2 cellular contexts compared by ENCODE assay signal in the genomic region with DNA sequence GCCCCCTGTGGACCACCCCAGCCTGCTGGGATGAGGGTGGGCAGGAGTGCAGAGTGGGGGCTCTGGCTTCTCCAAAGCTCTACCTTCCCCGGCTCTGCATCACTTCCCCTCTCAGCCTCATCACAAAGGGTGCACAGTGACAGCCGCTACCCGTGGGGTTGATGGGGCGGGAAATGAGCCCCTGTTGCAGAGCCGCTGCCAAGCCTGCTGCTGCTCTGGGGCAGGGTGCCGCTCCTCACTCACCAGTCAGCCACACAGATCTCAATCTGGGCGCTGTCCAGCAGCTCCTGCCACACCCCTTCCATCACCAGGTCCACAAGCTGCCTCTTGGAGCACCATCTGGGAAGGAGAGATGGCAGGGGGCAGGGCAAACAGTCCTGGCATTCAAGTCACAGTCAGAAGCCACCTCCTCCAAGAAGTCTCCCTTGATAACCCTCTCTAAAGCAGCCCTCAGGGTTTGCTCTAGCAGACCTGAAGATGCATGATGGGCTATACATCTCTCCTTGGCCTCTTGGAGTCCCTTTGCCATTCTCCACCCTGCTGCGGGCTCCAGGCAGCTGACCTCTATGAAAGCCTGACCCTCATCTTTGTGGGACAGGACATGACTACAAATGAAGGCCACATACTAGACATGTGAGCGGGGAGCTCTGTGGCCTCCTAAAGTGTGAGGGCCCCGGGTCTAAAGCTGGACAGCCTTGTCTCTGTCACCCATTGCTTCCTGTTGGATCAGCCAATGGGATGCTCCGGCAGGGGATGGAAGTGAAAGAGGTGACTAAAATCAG.
TF ChIP-seq lines count a peak whose summit lies in the region.

No MANE protein-coding gene starts in this region.

TF ChIP-seq in A549, 52 proteins besides CTCF, POLR2A, EP300 and RAD21:
- peak; percentile 94 for TF ChIP-seq ZFP36 (IDR thresholded peaks at IDR 0.05; ENCODE audit: borderline replicate concordance, partially characterized antibody)
- TF ChIP-seq RCOR1 (IDR thresholded peaks at IDR 0.05; ENCODE audit: low read depth, low read length), result no peak
- TF ChIP-seq, protein P1, sequence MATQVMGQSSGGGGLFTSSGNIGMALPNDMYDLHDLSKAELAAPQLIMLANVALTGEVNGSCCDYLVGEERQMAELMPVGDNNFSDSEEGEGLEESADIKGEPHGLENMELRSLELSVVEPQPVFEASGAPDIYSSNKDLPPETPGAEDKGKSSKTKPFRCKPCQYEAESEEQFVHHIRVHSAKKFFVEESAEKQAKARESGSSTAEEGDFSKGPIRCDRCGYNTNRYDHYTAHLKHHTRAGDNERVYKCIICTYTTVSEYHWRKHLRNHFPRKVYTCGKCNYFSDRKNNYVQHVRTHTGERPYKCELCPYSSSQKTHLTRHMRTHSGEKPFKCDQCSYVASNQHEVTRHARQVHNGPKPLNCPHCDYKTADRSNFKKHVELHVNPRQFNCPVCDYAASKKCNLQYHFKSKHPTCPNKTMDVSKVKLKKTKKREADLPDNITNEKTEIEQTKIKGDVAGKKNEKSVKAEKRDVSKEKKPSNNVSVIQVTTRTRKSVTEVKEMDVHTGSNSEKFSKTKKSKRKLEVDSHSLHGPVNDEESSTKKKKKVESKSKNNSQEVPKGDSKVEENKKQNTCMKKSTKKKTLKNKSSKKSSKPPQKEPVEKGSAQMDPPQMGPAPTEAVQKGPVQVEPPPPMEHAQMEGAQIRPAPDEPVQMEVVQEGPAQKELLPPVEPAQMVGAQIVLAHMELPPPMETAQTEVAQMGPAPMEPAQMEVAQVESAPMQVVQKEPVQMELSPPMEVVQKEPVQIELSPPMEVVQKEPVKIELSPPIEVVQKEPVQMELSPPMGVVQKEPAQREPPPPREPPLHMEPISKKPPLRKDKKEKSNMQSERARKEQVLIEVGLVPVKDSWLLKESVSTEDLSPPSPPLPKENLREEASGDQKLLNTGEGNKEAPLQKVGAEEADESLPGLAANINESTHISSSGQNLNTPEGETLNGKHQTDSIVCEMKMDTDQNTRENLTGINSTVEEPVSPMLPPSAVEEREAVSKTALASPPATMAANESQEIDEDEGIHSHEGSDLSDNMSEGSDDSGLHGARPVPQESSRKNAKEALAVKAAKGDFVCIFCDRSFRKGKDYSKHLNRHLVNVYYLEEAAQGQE (IDR thresholded peaks at IDR 0.05), result peak; percentile 47; the same call in 1 of the 2 replicates

TF ChIP-seq in GM23338, 12 proteins besides CTCF, POLR2A, EP300 and RAD21:
- TF ChIP-seq ZNF331 (CRISPR knock-in tag; IDR thresholded peaks at IDR 0.05; ENCODE audit: low read depth), result no peak
- no peak for TF ChIP-seq EZH2 (IDR thresholded peaks at IDR 0.05; ENCODE audit: low read depth, unreplicated experiment)
- TF ChIP-seq NANOG (IDR thresholded peaks at IDR 0.05; ENCODE audit: borderline replicate concordance), result no peak
- TF ChIP-seq, protein P1 (IDR thresholded peaks at IDR 0.05; ENCODE audit: unreplicated experiment), result peak; percentile 60
